In the genomic region with DNA sequence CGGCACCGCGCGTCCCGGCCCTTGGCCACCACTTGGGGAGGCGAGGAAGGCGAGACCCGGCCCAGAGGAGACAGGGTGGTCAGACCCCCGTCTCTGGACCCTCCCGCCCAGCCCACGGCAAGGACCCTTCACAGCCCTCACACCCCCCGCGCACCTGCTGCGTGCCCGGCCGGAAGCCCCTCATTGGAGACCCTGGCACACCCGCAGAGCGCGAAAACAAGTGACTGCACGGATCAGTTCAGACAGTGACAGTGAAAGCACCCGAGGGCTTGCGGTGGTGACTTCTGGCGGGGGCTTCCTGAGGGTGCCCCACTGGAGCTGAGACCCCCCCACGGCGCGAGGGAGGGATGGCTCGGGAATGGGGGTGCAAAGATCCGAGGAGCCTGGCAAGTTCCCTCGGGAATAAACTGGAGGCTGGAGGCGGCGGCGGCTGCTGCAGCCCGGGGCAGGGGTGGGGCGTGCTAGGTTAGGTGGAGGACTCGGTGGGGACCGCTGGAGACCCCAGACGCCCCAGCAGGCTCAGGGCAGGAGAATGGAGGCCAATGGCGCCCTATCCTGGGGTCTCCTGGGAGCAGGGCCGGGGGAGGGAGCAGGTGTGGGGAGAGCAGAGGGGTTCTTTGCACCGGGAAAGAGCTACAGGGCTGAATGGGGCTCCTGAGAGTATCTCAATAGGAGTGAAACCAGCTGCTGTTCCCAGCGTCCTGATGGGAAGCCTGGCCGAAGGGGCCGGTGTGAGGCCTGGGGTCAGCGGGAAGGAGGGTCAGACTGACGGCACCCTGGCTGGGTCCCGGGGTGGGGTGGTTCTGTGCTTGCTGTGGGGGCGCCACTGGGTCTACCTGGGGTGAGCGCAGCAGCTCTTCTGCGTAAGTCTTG, we compare ENCODE assay signal across 1 cellular context.
TF ChIP-seq lines count a peak whose summit lies in the region.

No MANE protein-coding gene starts in this region.

TF ChIP-seq in H1, 55 proteins besides CTCF, POLR2A, EP300 and RAD21:
- TF ChIP-seq SIRT6 (IDR thresholded peaks at IDR 0.05; ENCODE audit: low read length) (no peak), JUND (IDR thresholded peaks at IDR 0.05; ENCODE audit: low read length) (no peak), POLR2AphosphoS5 (IDR thresholded peaks at IDR 0.05; ENCODE audit: low read depth, low read length) (no peak), SUZ12 (IDR thresholded peaks at IDR 0.05; ENCODE audit: low read length) (peak; percentile 35; the same call in 1 of the 2 replicates), SP2 (IDR thresholded peaks at IDR 0.05; ENCODE audit: low read length) (no peak), EZH2 (IDR thresholded peaks at IDR 0.05; ENCODE audit: low read depth, low read length, severe bottlenecking) (peak; percentile 57), YY1 (IDR thresholded peaks at IDR 0.05; ENCODE audit: low read depth, low read length) (peak; percentile 64; the same call in 1 of the 2 replicates), HDAC6 (IDR thresholded peaks at IDR 0.05; ENCODE audit: low read depth, low read length) (no peak), KDM4A (IDR thresholded peaks at IDR 0.05; ENCODE audit: low read depth, low read length, severe bottlenecking) (peak; percentile 32), SRF (IDR thresholded peaks at IDR 0.05; ENCODE audit: low read depth, low read length) (no peak), ASH2L (IDR thresholded peaks at IDR 0.05; ENCODE audit: low read length) (peak; percentile 39), SIN3A (conservative IDR thresholded peaks at IDR 0.05 in 1 of 2, IDR thresholded peaks at IDR 0.05 in 1 of 2; ENCODE audit: low read depth in 1 of 2, low read length in 2 of 2) (peak in 1 of 2 experiments; percentile 73; a peak in 1 of 4 replicates), SP1 (IDR thresholded peaks at IDR 0.05; ENCODE audit: low read depth, low read length) (no peak), CHD2 (IDR thresholded peaks at IDR 0.05; ENCODE audit: low read length) (no peak), TEAD4 (IDR thresholded peaks at IDR 0.05; ENCODE audit: low read depth, low read length) (no peak)
